9 cellular contexts compared by ENCODE assay signal in the genomic region with DNA sequence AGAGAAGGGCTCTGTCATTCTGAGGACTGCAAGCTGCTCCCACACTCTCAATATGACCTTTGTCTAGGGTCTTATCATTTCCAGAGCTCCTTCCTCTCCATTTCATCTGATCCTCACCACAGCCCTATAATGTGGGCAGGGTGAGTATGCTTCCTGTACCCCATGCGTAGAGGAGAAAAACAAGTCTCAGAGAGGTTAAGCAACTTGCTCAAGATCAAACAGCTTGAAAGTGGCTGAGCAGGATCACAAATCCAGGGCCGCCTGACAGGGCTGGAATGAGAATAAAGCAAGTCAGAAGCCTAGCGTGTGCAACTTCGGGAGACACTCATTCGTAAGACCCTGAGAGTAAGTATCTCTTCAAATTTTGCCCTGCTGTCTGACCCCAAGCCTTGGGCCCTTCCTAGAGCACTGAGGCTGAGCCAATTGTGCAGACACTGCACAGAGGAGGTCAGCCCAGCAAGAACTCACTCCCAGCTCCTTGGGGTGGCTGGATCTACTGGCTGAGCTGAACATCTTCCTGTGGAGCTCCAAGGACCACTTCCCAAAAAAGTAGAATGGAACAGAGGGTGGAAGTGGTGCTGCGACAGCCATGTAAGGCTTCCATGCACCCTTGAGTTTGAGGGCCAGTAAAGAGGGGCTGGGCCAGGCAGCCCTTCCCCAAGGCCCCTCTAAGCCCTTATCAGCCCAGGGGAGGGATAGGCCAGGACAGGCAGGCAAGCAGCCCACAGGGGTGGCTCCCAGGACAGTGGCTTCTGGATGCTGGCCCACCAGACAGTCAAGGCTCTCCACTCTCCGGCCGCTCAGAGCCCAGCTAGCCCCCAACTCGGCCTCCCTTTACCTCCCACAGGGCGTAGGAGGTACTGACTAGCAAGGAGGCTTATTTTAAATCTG. TPM values are rescaled to one million over a fixed set of nuclear protein-coding genes. Genes with fewer than 3 reads are reported as not detected.
DNase-seq lines count a peak whose midpoint lies in the region; ATAC-seq and TF ChIP-seq lines count a peak whose summit lies in the region.
"Had no signal": no experiment of that assay in that cellular context is flagged by ENCODE, and none has a peak within 500 bp of the region (broad histone marks: within the 10 kb centered on the region; RNA-seq: fewer than 3 reads in every experiment).

No MANE protein-coding gene starts in this region.

- no peak overlapping the region for H2AFZ ChIP-seq in H9 (ENCODE audit: low read length)

- H2AK5ac ChIP-seq in H9 (ENCODE audit: insufficient read length, low read length) = no peak overlapping the region

- H3K9ac ChIP-seq in H9 (ENCODE audit: extremely low read depth, insufficient read length, low read length) = no peak overlapping the region

- peak; percentile 22 for ATAC-seq in effector memory CD8-positive, alpha-beta T cell (replicated peaks)

- no peak overlapping the region for H4K91ac ChIP-seq in H9 (ENCODE audit: insufficient read length, low read depth, low read length)

- no peak for DNase-seq in H9
- peak; percentile 87 for DNase-seq in activated CD4-positive, alpha-beta T cell treated with anti-CD3 and anti-CD28 coated beads, Interleukin-2, amount 10 ng/mL, durations not matched to agents 7 days and 5 days
- DNase-seq in effector memory CD8-positive, alpha-beta T cell = peak in 1 of 3 experiments; percentile 44
- DNase-seq in stimulated activated CD4-positive, alpha-beta T cell treated with anti-CD3 and anti-CD28 coated beads, Interleukin-2, amount 100 ng/mL, for 24 hours = peak; percentile 56 to 58
- DNase-seq in Ammon's horn (ENCODE audit: low spot score) = no peak
- no peak for DNase-seq in NCI-H345 (lab: John Stamatoyannopoulos, UW)
- no peak for DNase-seq in GM19240 (ENCODE audit: insufficient read length, low spot score)
- DNase-seq in SJCRH30 = no peak
- DNase-seq: cerebellar nuclear complex had no signal

- CTCF ChIA-PET in activated CD4-positive, alpha-beta T cell treated with anti-CD3 and anti-CD28 coated beads, Interleukin-2, amount 10 ng/mL, durations not matched to agents 7 days and 5 days (lab: Charles Lee) = interaction anchor here (0.7 to 3.4 kb wide), 5 partner anchors 7 to 533 kb away, joined by 3 to 13 read pairs (median 3); no protein-coding TSS in a partner anchor

- H3K4me3 ChIP-seq in SJCRH30 = no peak overlapping the region

- H3K23ac ChIP-seq in H9 (ENCODE audit: insufficient read length, low read depth, low read length) = no peak overlapping the region

- H3K4me2 ChIP-seq in H9 (ENCODE audit: insufficient read depth, insufficient read length, low read length) = no peak overlapping the region

- H3K4me3 Mint-ChIP-seq in H9 = no peak overlapping the region
- peak overlapping the region; percentile 61 for H3K4me3 Mint-ChIP-seq in activated CD4-positive, alpha-beta T cell treated with anti-CD3 and anti-CD28 coated beads, Interleukin-2, amount 10 ng/mL, durations not matched to agents 7 days and 5 days
- H3K4me3 Mint-ChIP-seq in effector memory CD8-positive, alpha-beta T cell = peak overlapping the region; percentile 75 to 80

- no peaks in the 10 kb centered on the region for H3K27me3 ChIP-seq in H9 (ENCODE audit: insufficient read depth, low read length)
- H3K27me3 ChIP-seq in SJCRH30 = no peaks in the 10 kb centered on the region

- H2BK120ac ChIP-seq in H9 (ENCODE audit: low read depth, low read length, poor library complexity, severe bottlenecking) = no peak overlapping the region

- 0 out of 3 replicates have a peak, but pooled peaks have one; percentile 13 for TF ChIP-seq CTCF in H9 (conservative IDR thresholded peaks at IDR 0.05)

- no peak overlapping the region for H2BK5ac ChIP-seq in H9 (ENCODE audit: insufficient read length, low read length)

- H3K18ac ChIP-seq in H9 (ENCODE audit: insufficient read length, low read depth, low read length) = no peak overlapping the region

- POLR2A ChIA-PET in activated CD4-positive, alpha-beta T cell treated with anti-CD3 and anti-CD28 coated beads, Interleukin-2, amount 10 ng/mL, durations not matched to agents 7 days and 5 days (lab: Charles Lee) = interaction anchor here (0.5 to 2.5 kb wide), 6 partner anchors 9 to 217 kb away, joined by 3 to 10 read pairs (median 4); partner anchors contain the start of gene ZFP36L1

- H3K27ac ChIP-seq in H9 (ENCODE audit: insufficient read length, low read depth, low read length) = no peak overlapping the region
- no peak overlapping the region for H3K27ac ChIP-seq in SJCRH30

- no peaks in the 10 kb centered on the region for H3K23me2 ChIP-seq in H9 (ENCODE audit: insufficient read length, low read depth, low read length, poor library complexity, severe bottlenecking)

- no peak overlapping the region for H4K5ac ChIP-seq in H9 (ENCODE audit: insufficient read length, low read depth, low read length)

- no peak overlapping the region for H4K8ac ChIP-seq in H9 (replicated peaks; ENCODE audit: insufficient read length, low read depth, low read length)

- H3K4me1 ChIP-seq in H9 (ENCODE audit: insufficient read depth, low read length) (no peaks in the 10 kb centered on the region), SJCRH30 (peaks cover 11% of the 10 kb centered on the region; the same call in 1 of the 2 replicates)

- H3K9me3 ChIP-seq in H9 (ENCODE audit: control insufficient read depth, low read depth, low read length) (no peaks in the 10 kb centered on the region), SJCRH30 (replicated peaks) (no peaks in the 10 kb centered on the region)

- no peaks in the 10 kb centered on the region for H3K79me1 ChIP-seq in H9 (ENCODE audit: insufficient read depth, low read depth, low read length, poor library complexity, severe bottlenecking)

- H3K27ac Mint-ChIP-seq in H9 = no peak overlapping the region
- peak overlapping the region; percentile 95 for H3K27ac Mint-ChIP-seq in activated CD4-positive, alpha-beta T cell treated with anti-CD3 and anti-CD28 coated beads, Interleukin-2, amount 10 ng/mL, durations not matched to agents 7 days and 5 days
- H3K27ac Mint-ChIP-seq in effector memory CD8-positive, alpha-beta T cell = peak overlapping the region; percentile 90 to 97

- H3K9me3 Mint-ChIP-seq in H9 = no peaks in the 10 kb centered on the region
- H3K9me3 Mint-ChIP-seq in activated CD4-positive, alpha-beta T cell treated with anti-CD3 and anti-CD28 coated beads, Interleukin-2, amount 10 ng/mL, durations not matched to agents 7 days and 5 days = no peaks in the 10 kb centered on the region
- H3K9me3 Mint-ChIP-seq in effector memory CD8-positive, alpha-beta T cell = no peaks in the 10 kb centered on the region

- no CpG with 5 or more reads among the region's 10 CpGs for WGBS in H9 (ENCODE audit: extremely low coverage, insufficient read length, low lambda C conversion rate)

- H3K14ac ChIP-seq in H9 (ENCODE audit: insufficient read depth, low read length) = no peak overlapping the region

- H2BK12ac ChIP-seq in H9 (ENCODE audit: insufficient read length, low read depth, low read length) = no peak overlapping the region

- H3K27me3 Mint-ChIP-seq in H9 (ENCODE audit: low read depth) = peaks cover 13% of the 10 kb centered on the region
- no peaks in the 10 kb centered on the region for H3K27me3 Mint-ChIP-seq in activated CD4-positive, alpha-beta T cell treated with anti-CD3 and anti-CD28 coated beads, Interleukin-2, amount 10 ng/mL, durations not matched to agents 7 days and 5 days
- no peaks in the 10 kb centered on the region for H3K27me3 Mint-ChIP-seq in effector memory CD8-positive, alpha-beta T cell

- H3T11ph ChIP-seq in H9 (ENCODE audit: low read length) = no peak overlapping the region

- peaks cover 2 to 12% (median 5%) of the 10 kb centered on the region in 3 experiments; a peak in 6 of 7 replicates for H3K36me3 Mint-ChIP-seq in H9 (ENCODE audit: insufficient read depth in 1 of 3, low read depth in 3 of 3)
- peaks cover 21% of the 10 kb centered on the region for H3K36me3 Mint-ChIP-seq in activated CD4-positive, alpha-beta T cell treated with anti-CD3 and anti-CD28 coated beads, Interleukin-2, amount 10 ng/mL, durations not matched to agents 7 days and 5 days (ENCODE audit: low read depth)
- peaks cover 30% of the 10 kb centered on the region for H3K36me3 Mint-ChIP-seq in effector memory CD8-positive, alpha-beta T cell (ENCODE audit: insufficient read depth)

- H3K4me1 Mint-ChIP-seq in H9 = peaks cover 20 to 30% of the 10 kb centered on the region in 2 experiments
- peaks cover 84% of the 10 kb centered on the region for H3K4me1 Mint-ChIP-seq in activated CD4-positive, alpha-beta T cell treated with anti-CD3 and anti-CD28 coated beads, Interleukin-2, amount 10 ng/mL, durations not matched to agents 7 days and 5 days
- peaks cover 67 to 79% of the 10 kb centered on the region in 2 donors for H3K4me1 Mint-ChIP-seq in effector memory CD8-positive, alpha-beta T cell (ENCODE audit: low read depth in 2 of 2)

- no peak overlapping the region for H2BK15ac ChIP-seq in H9 (ENCODE audit: low read depth, low read length)

- peaks cover 12% of the 10 kb centered on the region for H3K36me3 ChIP-seq in SJCRH30

- no peak overlapping the region for H2BK20ac ChIP-seq in H9 (ENCODE audit: low read depth, low read length, poor library complexity, severe bottlenecking)

- no peaks in the 10 kb centered on the region for H3K79me2 ChIP-seq in H9 (ENCODE audit: insufficient read depth, low read length)

- H3K4ac ChIP-seq in H9 (ENCODE audit: low read depth, low read length) = no peak overlapping the region

- no peak overlapping the region for H3K56ac ChIP-seq in H9 (ENCODE audit: insufficient read length, low read depth, low read length)

- H4K20me1 ChIP-seq in H9 (ENCODE audit: control insufficient read depth, insufficient read depth, insufficient read length) = no peaks in the 10 kb centered on the region

RNA-seq across cellular contexts. Expression of gene ZFP36L1, which starts 10.5 kb away (rescaled TPM):
- total RNA-seq in H9 (2021) = 95.0 and 109 TPM in 2 replicates
- 10 to 100 TPM; 81.7 to 82.2 TPM for total RNA-seq in activated CD4-positive, alpha-beta T cell treated with anti-CD3 and anti-CD28 coated beads, Interleukin-2, amount 10 ng/mL, durations not matched to agents 7 days and 5 days
- 67.4 and 70.3 TPM in 2 replicates for total RNA-seq in SJCRH30 (2014; rRNA removed; shearing (Covaris generic))

Comparison
In these comparisons a context has a peak if more than half of its experiments do, and no peak if none do; other contexts are left out.
1. DNase-seq: peak in activated CD4-positive, alpha-beta T cell treated with anti-CD3 and anti-CD28 coated beads, Interleukin-2, amount 10 ng/mL, durations not matched to agents 7 days and 5 days (single experiment) and stimulated activated CD4-positive, alpha-beta T cell treated with anti-CD3 and anti-CD28 coated beads, Interleukin-2, amount 100 ng/mL, for 24 hours (2 of 2); none in H9 (single experiment), Ammon's horn (single experiment), NCI-H345 (single experiment), GM19240 (single experiment) and SJCRH30 (0 of 2).
2. H3K27ac Mint-ChIP-seq: peak in activated CD4-positive, alpha-beta T cell treated with anti-CD3 and anti-CD28 coated beads, Interleukin-2, amount 10 ng/mL, durations not matched to agents 7 days and 5 days (single experiment) and effector memory CD8-positive, alpha-beta T cell (2 of 2); none in H9 (0 of 3).
3. H3K4me3 Mint-ChIP-seq: peak in activated CD4-positive, alpha-beta T cell treated with anti-CD3 and anti-CD28 coated beads, Interleukin-2, amount 10 ng/mL, durations not matched to agents 7 days and 5 days (single experiment) and effector memory CD8-positive, alpha-beta T cell (2 of 2); none in H9 (0 of 2).